ENCODE assay signal across 9 cellular contexts in the genomic region with DNA sequence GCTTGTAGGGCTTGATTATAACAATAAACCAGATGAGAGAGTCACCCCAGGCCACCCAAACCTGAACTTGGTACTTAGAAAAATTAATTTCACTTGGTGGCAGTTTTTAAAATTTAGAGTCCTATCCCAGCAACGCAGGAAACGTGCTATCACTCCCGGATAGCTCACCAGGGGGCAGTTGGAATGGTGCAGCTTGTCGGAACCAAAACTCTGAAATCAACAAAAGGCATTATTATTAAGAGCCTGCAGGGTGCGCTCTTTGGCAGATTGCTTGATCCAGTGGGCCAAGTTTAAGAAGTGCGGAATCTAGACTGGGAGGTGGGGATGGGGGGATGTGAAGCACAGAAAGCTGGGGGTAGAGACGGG. TPM values are rescaled to one million over a fixed set of nuclear protein-coding genes. Genes with fewer than 3 reads are reported as not detected.
DNase-seq lines count a peak whose midpoint lies in the region; ATAC-seq and TF ChIP-seq lines count a peak whose summit lies in the region.
"Had no signal": no experiment of that assay in that cellular context is flagged by ENCODE, and none has a peak within 500 bp of the region (broad histone marks: within the 10 kb centered on the region; RNA-seq: fewer than 3 reads in every experiment).

No MANE protein-coding gene starts in this region.

- no peak for ATAC-seq in stimulated activated naive CD8-positive, alpha-beta T cell treated with anti-CD3 and anti-CD28 coated beads, Interleukin-15, Interleukin-2, amounts not matched to agents 100 U/mL and 50 U/mL, for 24 hours
- no peak for ATAC-seq in HG03565 (IDR thresholded peaks at IDR 0.05; ENCODE audit: unreplicated experiment)

- H3K9me3 ChIP-seq in MG63, result no peaks in the 10 kb centered on the region
- H3K9me3 ChIP-seq: BLaER1 treated with 17β-estradiol and CSF1 and Interleukin-3, amounts not matched to agents 10 nM and 100 nM had no signal

- CTCF ChIA-PET in RWPE1 (lab: Yijun Ruan, JAX), result interaction anchor here (0.6 to 1.0 kb wide), 7 partner anchors 79 to 808 kb away, joined by 3 to 6 read pairs (median 3); no protein-coding TSS in a partner anchor

- POLR2A ChIA-PET in RWPE1 (lab: Yijun Ruan, JAX; ENCODE audit: low non-redundant PET), result no interaction called here

- 0 out of 2 replicates have a peak, but pooled peaks have one; percentile 30 for TF ChIP-seq CTCF in RWPE1 (conservative IDR thresholded peaks at IDR 0.05; ENCODE audit: low read depth)

- no peak overlapping the region for H3K27ac ChIP-seq in RWPE1
- H3K27ac ChIP-seq: BLaER1 treated with 17β-estradiol and CSF1 and Interleukin-3, amounts not matched to agents 10 nM and 100 nM had no signal

- H3K36me3 ChIP-seq in MG63, result no peaks in the 10 kb centered on the region
- H3K36me3 ChIP-seq: BLaER1 treated with 17β-estradiol and CSF1 and Interleukin-3, amounts not matched to agents 10 nM and 100 nM had no signal

- H3K27me3 ChIP-seq in MG63, result peaks cover 9% of the 10 kb centered on the region

- H3K4me3 ChIP-seq in MG63, result no peak overlapping the region

- DNase-seq in SIG-M5 treated with dmso at 0.1 percent for 504 hours (lab: John Stamatoyannopoulos, UW; ENCODE audit: unreplicated experiment), result peak; percentile 42
- no peak for DNase-seq in SIG-M5 (lab: John Stamatoyannopoulos, UW)
- DNase-seq in MG63, result peak; percentile 24
- peak; percentile 44 for DNase-seq in RWPE1 (ENCODE audit: low spot score)
- DNase-seq in dedifferentiated amniotic fluid mesenchymal stem cell (ENCODE audit: extremely low spot score), result peak; percentile 77
- DNase-seq in kidney glomerular epithelial cell (lab: John Stamatoyannopoulos, UW), result peak; percentile 68
- peak; percentile 7 for DNase-seq in stimulated activated naive CD8-positive, alpha-beta T cell treated with anti-CD3 and anti-CD28 coated beads, Interleukin-15, Interleukin-2, amounts not matched to agents 100 U/mL and 50 U/mL, for 24 hours

RNA-seq across cellular contexts. Expression of a gene that starts 2.4 kb away (rescaled TPM):
- 0.02 and 0.03 TPM in 2 replicates for total RNA-seq in MG63 (2014; rRNA removed; shearing (Covaris generic); ENCODE audit: low replicate concordance)
